In genomic region chr21:38806153-38806941, GRCh38 we compare ENCODE assay signal across 8 cellular contexts. TPM values are rescaled to one million over a fixed set of nuclear protein-coding genes. Genes with fewer than 3 reads are reported as not detected.
DNase-seq lines count a peak whose midpoint lies in the region; ATAC-seq and TF ChIP-seq lines count a peak whose summit lies in the region.

No MANE protein-coding gene starts in this region.

- TF ChIP-seq POLR2A in uterus (IDR thresholded peaks at IDR 0.05), result no peak

- H3K36me3 Mint-ChIP-seq in endodermal cell (ENCODE audit: low read depth) (peaks cover 40% of the 10 kb centered on the region), natural killer cell (no peaks in the 10 kb centered on the region)

- peaks cover 14% of the 10 kb centered on the region for H3K27me3 ChIP-seq in HUES6 (ENCODE audit: control insufficient read depth, insufficient read depth, low read length)
- H3K27me3 ChIP-seq in endodermal cell (ENCODE audit: control insufficient read depth, insufficient read depth, low read length, poor library complexity, severe bottlenecking), result no peaks in the 10 kb centered on the region
- H3K27me3 ChIP-seq in uterus, result no peaks in the 10 kb centered on the region

- H3K4me1 Mint-ChIP-seq in endodermal cell (peaks cover 39% of the 10 kb centered on the region), natural killer cell (peaks cover 20 to 29% of the 10 kb centered on the region in 2 donors)

- H3K4me3 ChIP-seq in HUES6 (ENCODE audit: low read depth, low read length) (peak overlapping the region; percentile 77), endodermal cell (ENCODE audit: low read length) (peak overlapping the region; percentile 98), uterus (peak overlapping the region; percentile 68 to 100)

- H3K27me3 Mint-ChIP-seq in endodermal cell (ENCODE audit: insufficient read depth) (peaks cover 4% of the 10 kb centered on the region), natural killer cell (ENCODE audit: low read depth in 2 of 2) (peaks cover 0 to 28% of the 10 kb centered on the region in 2 donors)

- H3K27ac Mint-ChIP-seq in endodermal cell (peak overlapping the region; percentile 91), natural killer cell (peak overlapping the region; percentile 41 to 72)

- TF ChIP-seq CTCF in AG09319 (IDR thresholded peaks at IDR 0.05; ENCODE audit: low read depth, low read length), result peak; percentile 10
- TF ChIP-seq CTCF in endodermal cell (conservative IDR thresholded peaks at IDR 0.05), result peak; percentile 52
- TF ChIP-seq CTCF in natural killer cell (IDR thresholded peaks at IDR 0.05), result peak; percentile 12
- TF ChIP-seq CTCF in uterus (IDR thresholded peaks at IDR 0.05), result no peak

- WGBS in endodermal cell (ENCODE audit: insufficient coverage in 1 of 2, insufficient read length in 1 of 2), 2 experiments, result 0 to 1% methylated on average over 14 to 72 of the region's 72 CpGs

- H3K9me3 Mint-ChIP-seq in endodermal cell, result no peaks in the 10 kb centered on the region
- no peaks in the 10 kb centered on the region for H3K9me3 Mint-ChIP-seq in natural killer cell

- H3K9ac ChIP-seq in HUES6 (ENCODE audit: low read length) (peak overlapping the region; percentile 77), endodermal cell (ENCODE audit: extremely low read depth, low read length, poor library complexity, severe bottlenecking) (peak overlapping the region; percentile 98)

- H3K4me1 ChIP-seq in HUES6 (ENCODE audit: control insufficient read depth, insufficient read depth, low read length), result peaks cover 58% of the 10 kb centered on the region
- H3K4me1 ChIP-seq in endodermal cell (ENCODE audit: control insufficient read depth, insufficient read depth, low read length), result peaks cover 2% of the 10 kb centered on the region
- H3K4me1 ChIP-seq in uterus, result no peaks in the 10 kb centered on the region

- ATAC-seq in GM19372 (IDR thresholded peaks at IDR 0.05; ENCODE audit: low read depth, unreplicated experiment) (peak; percentile 26), natural killer cell (peak; percentile 48 to 53 (median 49))

- peaks cover 12% of the 10 kb centered on the region for H3K36me3 ChIP-seq in HUES6 (ENCODE audit: control insufficient read depth, insufficient read depth, low read length)
- H3K36me3 ChIP-seq in endodermal cell (ENCODE audit: control insufficient read depth, insufficient read depth, low read length), result peaks cover 38% of the 10 kb centered on the region
- no peaks in the 10 kb centered on the region for H3K36me3 ChIP-seq in uterus

- DNase-seq in AG09319 (ENCODE audit: extremely low read depth, low read depth) (no peak), endodermal cell (peak; percentile 68), natural killer cell (peak; percentile 33), uterus (no peak), AML-193 (lab: John Stamatoyannopoulos, UW) (no peak)
- DNase-seq in activated CD4-positive, alpha-beta T cell treated with anti-CD3 and anti-CD28 coated beads, Interleukin-2, amount 50 U/mL, for 48 hours, result peak; percentile 31 to 39

- H3K9me3 ChIP-seq in HUES6 (ENCODE audit: control insufficient read depth, insufficient read depth, low read depth, low read length), result no peaks in the 10 kb centered on the region
- H3K9me3 ChIP-seq in endodermal cell (ENCODE audit: control insufficient read depth, low read length), result no peaks in the 10 kb centered on the region
- H3K9me3 ChIP-seq in uterus, result no peaks in the 10 kb centered on the region

- peak overlapping the region; percentile 83 for H3K27ac ChIP-seq in HUES6 (ENCODE audit: low read depth, low read length)
- H3K27ac ChIP-seq in endodermal cell (ENCODE audit: low read depth, low read length), result no peak overlapping the region
- peak overlapping the region; percentile 94 to 98 for H3K27ac ChIP-seq in uterus

- intact Hi-C loops in natural killer cell (cut with micrococcal nuclease) (no loop called here), uterus (cut with DNase I; ENCODE audit: low total_unique reads) (loop anchor here (5.0 to 10.0 kb wide), 2 partner anchors 52 to 321 kb away; no protein-coding TSS in a partner anchor)

- H3K4me3 Mint-ChIP-seq in endodermal cell (peak overlapping the region; percentile 93), natural killer cell (peak overlapping the region; percentile 87)

RNA-seq across cellular contexts. Expression of gene ETS2, which starts 0.6 kb away (rescaled TPM):
- total RNA-seq in endodermal cell (100 to 1,000 TPM in 1 of 2 donors, 10 to 100 TPM in 1; 98.4 to 102 TPM), natural killer cell (10 to 100 TPM; 10.6 to 36.9 (median 18.5) TPM), uterus (100 to 1,000 TPM in 2 of 4 donors, 10 to 100 TPM in 2; 72.6 to 147 (median 98.5) TPM)
- 25.0 TPM for polyA plus RNA-seq in endodermal cell (2013, experiment 1 of 2)
- 24.8 TPM for polyA plus RNA-seq in endodermal cell (2013, experiment 2 of 2)

Comparison
In these comparisons a context has a peak if more than half of its experiments do, and no peak if none do; other contexts are left out.
1. DNase-seq: peak in activated CD4-positive, alpha-beta T cell treated with anti-CD3 and anti-CD28 coated beads, Interleukin-2, amount 50 U/mL, for 48 hours (2 of 2), endodermal cell (single experiment) and natural killer cell (single experiment); none in AG09319 (single experiment), uterus (0 of 2) and AML-193 (0 of 2).
2. CTCF ChIP-seq: peak in AG09319 (single experiment), endodermal cell (single experiment) and natural killer cell (single experiment); none in uterus (0 of 4).
3. Peak in every context shown above with its lines, with median percentiles within 50 percentile points of each other: H3K4me3 ChIP-seq.